In genomic region chr21:46286668-46286982, GRCh38 we compare ENCODE assay signal across 1 cellular context.
TF ChIP-seq lines count a peak whose summit lies in the region.

No MANE protein-coding gene starts in this region.

TF ChIP-seq in A549, 52 proteins besides CTCF, POLR2A, EP300 and RAD21:
- TF ChIP-seq BHLHE40 (IDR thresholded peaks at IDR 0.05; ENCODE audit: low read depth, low read length) (no peak), SREBF2 (IDR thresholded peaks at IDR 0.05) (no peak), NPAS2 (CRISPR knock-in tag; IDR thresholded peaks at IDR 0.05; ENCODE audit: borderline replicate concordance) (no peak), BCL3 (IDR thresholded peaks at IDR 0.05) (no peak), ZSCAN20 (CRISPR knock-in tag; IDR thresholded peaks at IDR 0.05) (no peak), CBX2 (IDR thresholded peaks at IDR 0.05; ENCODE audit: borderline replicate concordance, low read depth) (no peak), E2F6 (IDR thresholded peaks at IDR 0.05; ENCODE audit: borderline replicate concordance, low read depth) (no peak), CHD4 (IDR thresholded peaks at IDR 0.05; ENCODE audit: borderline replicate concordance) (no peak), PHF8 (IDR thresholded peaks at IDR 0.05; ENCODE audit: borderline replicate concordance, low read depth) (no peak), HEYL (CRISPR knock-in tag; IDR thresholded peaks at IDR 0.05) (no peak), USF2 (IDR thresholded peaks at IDR 0.05) (no peak), GATA3 (IDR thresholded peaks at IDR 0.05; ENCODE audit: borderline replicate concordance) (no peak), ZFP36 (IDR thresholded peaks at IDR 0.05; ENCODE audit: borderline replicate concordance, partially characterized antibody) (no peak)
- TF ChIP-seq, protein P1, sequence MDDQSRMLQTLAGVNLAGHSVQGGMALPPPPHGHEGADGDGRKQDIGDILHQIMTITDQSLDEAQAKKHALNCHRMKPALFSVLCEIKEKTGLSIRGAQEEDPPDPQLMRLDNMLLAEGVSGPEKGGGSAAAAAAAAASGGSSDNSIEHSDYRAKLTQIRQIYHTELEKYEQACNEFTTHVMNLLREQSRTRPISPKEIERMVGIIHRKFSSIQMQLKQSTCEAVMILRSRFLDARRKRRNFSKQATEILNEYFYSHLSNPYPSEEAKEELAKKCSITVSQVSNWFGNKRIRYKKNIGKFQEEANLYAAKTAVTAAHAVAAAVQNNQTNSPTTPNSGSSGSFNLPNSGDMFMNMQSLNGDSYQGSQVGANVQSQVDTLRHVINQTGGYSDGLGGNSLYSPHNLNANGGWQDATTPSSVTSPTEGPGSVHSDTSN (IDR thresholded peaks at IDR 0.05): no peak
